ENCODE assay signal across 3 cellular contexts in genomic region chr4:84341559-84341958, GRCh38.
TF ChIP-seq lines count a peak whose summit lies in the region.

No MANE protein-coding gene starts in this region.

TF ChIP-seq in HepG2, 621 proteins besides CTCF, POLR2A, EP300 and RAD21:
- TF ChIP-seq MAFK (conservative IDR thresholded peaks at IDR 0.05 in 1 of 2, IDR thresholded peaks at IDR 0.05 in 1 of 2; ENCODE audit: low read length in 2 of 2) (peak; percentile 54 to 68), CEBPG (CRISPR knock-in tag; IDR thresholded peaks at IDR 0.05) (no peak), MAFF (IDR thresholded peaks at IDR 0.05; ENCODE audit: low read depth, low read length) (peak; percentile 58)
TF ChIP-seq in HepG2: peak in this region for 2.

TF ChIP-seq in A549, 52 proteins besides CTCF, POLR2A, EP300 and RAD21:
- TF ChIP-seq MAFK (IDR thresholded peaks at IDR 0.05; ENCODE audit: partially characterized antibody): peak; percentile 54
- no peak for TF ChIP-seq REST (IDR thresholded peaks at IDR 0.05)

TF ChIP-seq in K562, 482 proteins besides CTCF, POLR2A, EP300 and RAD21:
- TF ChIP-seq ZNF668 (CRISPR knock-in tag; IDR thresholded peaks at IDR 0.05) (no peak), ZNF551 (CRISPR knock-in tag; IDR thresholded peaks at IDR 0.05) (no peak), FOXP4 (CRISPR knock-in tag; IDR thresholded peaks at IDR 0.05; ENCODE audit: borderline replicate concordance) (no peak), WHSC1 (IDR thresholded peaks at IDR 0.05; ENCODE audit: low read length) (no peak), NUFIP1 (IDR thresholded peaks at IDR 0.05; ENCODE audit: partially characterized antibody) (no peak), ZNF197 (CRISPR knock-in tag; IDR thresholded peaks at IDR 0.05; ENCODE audit: low read depth) (no peak), ZKSCAN1 (IDR thresholded peaks at IDR 0.05; ENCODE audit: low read depth, low read length) (no peak), PURB (CRISPR knock-in tag; IDR thresholded peaks at IDR 0.05; ENCODE audit: low read depth) (no peak), ZNF696 (CRISPR knock-in tag; conservative IDR thresholded peaks at IDR 0.05) (no peak), GMEB1 (CRISPR knock-in tag; IDR thresholded peaks at IDR 0.05) (no peak), MED1 (CRISPR knock-in tag; IDR thresholded peaks at IDR 0.05; ENCODE audit: borderline replicate concordance) (no peak), TEAD1 (CRISPR knock-in tag; IDR thresholded peaks at IDR 0.05) (no peak), ZNF316 (IDR thresholded peaks at IDR 0.05) (peak; percentile 67), C11orf30 (IDR thresholded peaks at IDR 0.05; ENCODE audit: low read depth) (peak; percentile 49), IRF1 (CRISPR knock-in tag; IDR thresholded peaks at IDR 0.05; ENCODE audit: borderline replicate concordance) (no peak), ZNF354B (CRISPR knock-in tag; IDR thresholded peaks at IDR 0.05) (no peak), ZNF644 (tag; IDR thresholded peaks at IDR 0.05; ENCODE audit: low read depth) (no peak)
